ENCODE assay signal across 1 cellular context in the genomic region with DNA sequence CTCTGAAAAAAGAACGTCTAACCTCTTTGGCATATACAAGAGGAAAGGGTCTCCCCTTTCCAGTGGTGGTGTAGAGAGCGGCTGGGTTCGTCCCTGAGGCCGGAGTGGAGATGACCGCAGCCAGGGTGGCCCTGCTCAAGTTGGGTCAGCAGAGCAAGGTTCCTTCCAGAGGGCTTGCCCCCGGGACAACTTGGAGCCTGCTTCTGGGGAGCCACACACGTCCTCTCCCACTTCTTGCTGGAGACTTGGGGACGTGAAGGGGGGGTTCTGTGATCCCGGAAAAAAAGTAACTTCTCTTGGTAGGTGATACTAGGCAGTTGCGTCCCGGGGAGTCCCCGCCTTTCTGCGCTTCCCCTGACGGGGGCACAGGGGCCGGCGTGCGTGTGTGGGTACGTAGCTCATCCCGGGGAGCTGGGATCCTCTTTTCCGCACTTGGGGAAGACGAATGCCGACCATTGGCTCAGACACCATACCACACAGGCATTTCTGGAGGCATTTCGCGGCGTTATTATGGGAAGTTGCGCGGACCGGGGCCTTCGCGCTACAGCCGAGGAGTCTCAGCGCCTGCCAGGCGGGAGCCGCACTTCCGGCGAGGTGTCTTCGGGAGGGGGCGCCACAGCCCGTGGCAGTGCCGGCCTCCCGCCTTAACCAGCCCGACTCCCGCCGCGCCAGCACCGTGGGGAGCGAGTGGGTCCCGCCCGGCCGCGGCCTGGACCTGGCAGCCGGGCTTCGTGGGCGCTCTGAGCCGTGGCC.
TF ChIP-seq lines count a peak whose summit lies in the region.

No MANE protein-coding gene starts in this region.

TF ChIP-seq in GM12878, 131 proteins besides CTCF, POLR2A, EP300 and RAD21:
- TF ChIP-seq SUZ12 (IDR thresholded peaks at IDR 0.05; ENCODE audit: unreplicated experiment) = peak; percentile 32
- no peak for TF ChIP-seq BMI1 (IDR thresholded peaks at IDR 0.05; ENCODE audit: borderline replicate concordance)
